Comparison of ENCODE assay signal across 3 cellular contexts in the genomic region with DNA sequence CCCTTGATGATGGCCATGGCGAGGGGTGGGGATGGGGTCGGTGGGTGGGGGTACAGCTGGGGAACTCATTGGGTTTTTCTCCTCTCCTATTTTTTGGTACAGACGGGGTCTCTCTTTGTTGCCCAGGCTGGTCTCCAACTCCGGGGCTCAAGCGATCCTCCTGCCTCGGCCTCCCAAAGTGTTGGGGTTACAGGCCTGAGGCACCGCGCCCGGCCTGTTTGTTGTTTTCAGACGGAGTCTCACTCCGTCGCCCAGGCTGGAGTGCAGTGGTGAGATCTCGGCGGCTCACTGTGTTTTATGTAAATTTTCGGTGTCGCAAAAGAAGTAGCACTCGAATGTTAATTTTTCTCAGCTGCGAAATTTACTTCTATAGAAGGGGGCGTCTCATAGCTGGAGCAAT. TPM values are rescaled to one million over a fixed set of nuclear protein-coding genes. Genes with fewer than 3 reads are reported as not detected.
"Had no signal": no experiment of that assay in that cellular context is flagged by ENCODE, and none has a peak within 500 bp of the region (broad histone marks: within the 10 kb centered on the region; RNA-seq: fewer than 3 reads in every experiment).

No MANE protein-coding gene starts in this region.

RNA-seq across cellular contexts. Expression of a gene that starts 2.9 kb away (rescaled TPM):
- total RNA-seq: GM23248, H4 had no signal

RNA-seq across cellular contexts. Expression of a gene that starts 25.6 kb away (rescaled TPM):
- total RNA-seq: H4, H7 had no signal
